In the genomic region with DNA sequence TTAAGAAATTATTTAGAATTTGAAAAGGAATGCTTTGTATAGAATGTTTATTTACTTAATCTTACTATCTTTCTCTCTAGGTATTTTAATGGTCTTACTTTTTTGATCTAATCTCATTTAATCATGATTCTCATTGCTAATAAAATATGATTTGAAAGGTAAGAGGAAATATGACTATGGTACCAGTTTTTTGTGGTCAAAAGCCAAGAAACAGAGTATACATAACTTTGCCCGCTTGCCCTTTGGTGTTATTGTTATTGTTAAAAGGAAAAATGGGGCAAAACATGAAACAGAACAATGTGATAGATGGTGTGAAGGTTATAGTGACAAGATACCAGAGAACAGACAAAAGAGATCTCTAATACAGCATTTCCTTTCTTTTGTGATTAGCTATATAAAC, we compare ENCODE assay signal across 3 cellular contexts.
TF ChIP-seq lines count a peak whose summit lies in the region.

No MANE protein-coding gene starts in this region.

TF ChIP-seq in HCT116, 20 proteins besides CTCF, POLR2A, EP300 and RAD21:
- TF ChIP-seq CEBPB (IDR thresholded peaks at IDR 0.05; ENCODE audit: low read depth) (no peak), JUND (IDR thresholded peaks at IDR 0.05) (no peak), ELF1 (IDR thresholded peaks at IDR 0.05; ENCODE audit: borderline replicate concordance, low read depth) (no peak), TCF7L2 (IDR thresholded peaks at IDR 0.05; ENCODE audit: borderline replicate concordance, extremely low read depth, insufficient read depth, insufficient read length) (no peak), EZH2phosphoT487 (IDR thresholded peaks at IDR 0.05; ENCODE audit: borderline replicate concordance) (no peak), EGR1 (IDR thresholded peaks at IDR 0.05; ENCODE audit: low read depth) (no peak), ZBTB33 (IDR thresholded peaks at IDR 0.05; ENCODE audit: extremely low read depth, insufficient replicate concordance, low read length) (no peak)
- TF ChIP-seq, protein P1, sequence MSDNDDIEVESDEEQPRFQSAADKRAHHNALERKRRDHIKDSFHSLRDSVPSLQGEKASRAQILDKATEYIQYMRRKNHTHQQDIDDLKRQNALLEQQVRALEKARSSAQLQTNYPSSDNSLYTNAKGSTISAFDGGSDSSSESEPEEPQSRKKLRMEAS (IDR thresholded peaks at IDR 0.05): no peak
- TF ChIP-seq, protein P2, sequence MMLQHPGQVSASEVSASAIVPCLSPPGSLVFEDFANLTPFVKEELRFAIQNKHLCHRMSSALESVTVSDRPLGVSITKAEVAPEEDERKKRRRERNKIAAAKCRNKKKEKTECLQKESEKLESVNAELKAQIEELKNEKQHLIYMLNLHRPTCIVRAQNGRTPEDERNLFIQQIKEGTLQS (IDR thresholded peaks at IDR 0.05): no peak

TF ChIP-seq in K562, 482 proteins besides CTCF, POLR2A, EP300 and RAD21:
- 0 out of 2 replicates have a peak, but pooled peaks have one; percentile 10 for TF ChIP-seq GATAD2B (IDR thresholded peaks at IDR 0.05; ENCODE audit: borderline replicate concordance)
- TF ChIP-seq, protein P2 (IDR thresholded peaks at IDR 0.05): no peak
- TF ChIP-seq, protein P2 (CRISPR knock-in tag; conservative IDR thresholded peaks at IDR 0.05): no peak
- TF ChIP-seq ARNT (IDR thresholded peaks at IDR 0.05): 0 out of 4 replicates have a peak, but pooled peaks of 1 of the 2 experiments have one; percentile 8

TF ChIP-seq in endothelial cell of umbilical vein, 7 proteins besides CTCF, POLR2A, EP300 and RAD21:
- TF ChIP-seq POLR2AphosphoS5 (IDR thresholded peaks at IDR 0.05; ENCODE audit: insufficient read depth, low read depth, low read length) (no peak), JUN (IDR thresholded peaks at IDR 0.05; ENCODE audit: borderline replicate concordance, insufficient read depth, insufficient read length, low read depth) (no peak), FOS (IDR thresholded peaks at IDR 0.05; ENCODE audit: borderline replicate concordance, insufficient read depth, low read length) (no peak), EZH2 (IDR thresholded peaks at IDR 0.05; ENCODE audit: borderline replicate concordance, low read depth, low read length, severe bottlenecking) (no peak), MYC (IDR thresholded peaks at IDR 0.05; ENCODE audit: low read depth, low read length) (no peak), GATA2 (IDR thresholded peaks at IDR 0.05; ENCODE audit: insufficient read depth, insufficient read length, low read depth, low read length) (no peak)
- TF ChIP-seq, protein P1 (IDR thresholded peaks at IDR 0.05; ENCODE audit: insufficient read depth, insufficient read length): no peak
TF ChIP-seq in endothelial cell of umbilical vein: peak in this region for 0.
